Comparison of ENCODE assay signal across 14 cellular contexts in genomic region chr10:80412521-80412920, GRCh38. TPM values are rescaled to one million over a fixed set of nuclear protein-coding genes. Genes with fewer than 3 reads are reported as not detected.
A peak's percentile ranks its signal among the peaks of the same experiment; 100 is the strongest.
DNase-seq lines count a peak whose midpoint lies in the region; ATAC-seq and TF ChIP-seq lines count a peak whose summit lies in the region.
"Had no signal": no experiment of that assay in that cellular context is flagged by ENCODE, and none has a peak within 500 bp of the region (broad histone marks: within the 10 kb centered on the region; RNA-seq: fewer than 3 reads in every experiment).

No MANE protein-coding gene starts in this region.

- H3K4me2 ChIP-seq in neural progenitor cell = no peak overlapping the region
- H3K4me2 ChIP-seq: GM23338 had no signal

- H3K36me3 Mint-ChIP-seq in chondrocyte (ENCODE audit: low read depth) (no peaks in the 10 kb centered on the region), neural progenitor cell (peaks cover 25% of the 10 kb centered on the region)

- no peak overlapping the region for H2AFZ ChIP-seq in neural progenitor cell (replicated peaks)
- H2AFZ ChIP-seq: GM23338 had no signal

- POLR2A ChIA-PET in A673 (lab: Charles Lee; ENCODE audit: low non-redundant PET) = no interaction called here

- H3K79me2 ChIP-seq in neural progenitor cell (ENCODE audit: low read depth) = peaks cover 88% of the 10 kb centered on the region

- no peaks in the 10 kb centered on the region for H3K27me3 Mint-ChIP-seq in chondrocyte (ENCODE audit: low read depth)
- H3K27me3 Mint-ChIP-seq in neural progenitor cell (ENCODE audit: insufficient read depth, low read depth) = peaks cover 3% of the 10 kb centered on the region

- no peak for TF ChIP-seq CTCF in A673 (conservative IDR thresholded peaks at IDR 0.05; ENCODE audit: low read depth, low read length)
- TF ChIP-seq CTCF in chondrocyte (IDR thresholded peaks at IDR 0.05) = no peak
- no peak for TF ChIP-seq CTCF in neural progenitor cell (IDR thresholded peaks at IDR 0.05)

- intact Hi-C loops in A673 (cut with micrococcal nuclease; ENCODE audit: unreplicated experiment) = no loop called here

- H3K9me3 ChIP-seq in A673 (ENCODE audit: low read depth, low read length, poor library complexity, severe bottlenecking) (no peaks in the 10 kb centered on the region), neural progenitor cell (ENCODE audit: low read depth) (no peaks in the 10 kb centered on the region)
- H3K9me3 ChIP-seq: ascending aorta had no signal

- H3K36me3 ChIP-seq in A673 (ENCODE audit: insufficient read depth, low read length, poor library complexity, severe bottlenecking) (no peaks in the 10 kb centered on the region), neural progenitor cell (no peaks in the 10 kb centered on the region)
- H3K36me3 ChIP-seq: ascending aorta had no signal

- H3K4me3 ChIP-seq in A673 (ENCODE audit: low read depth, low read length, poor library complexity, severe bottlenecking) (no peak overlapping the region), neural progenitor cell (no peak overlapping the region)
- H3K4me3 ChIP-seq: ascending aorta, GM23338 had no signal

- DNase-seq in A673 (ENCODE audit: low spot score) (no peak), M059J (ENCODE audit: low read depth) (peak; percentile 51), chondrocyte (ENCODE audit: low spot score) (no peak), neural progenitor cell (ENCODE audit: low spot score) (no peak), ecto neural progenitor cell (ENCODE audit: low spot score) (no peak), NOMO-1 treated with dmso at 0.1 percent for 144 hours (lab: John Stamatoyannopoulos, UW; ENCODE audit: unreplicated experiment) (no peak), NCI-H1092 treated with DMSO at 0.1 percent for 48 hours (lab: John Stamatoyannopoulos, UW) (no peak)
- DNase-seq: AML-193, SW 1271 had no signal

- CTCF ChIA-PET in A673 (lab: Charles Lee) = no interaction called here

- H3F3A ChIP-seq in neural progenitor cell (ENCODE audit: low read depth) = peaks cover 13% of the 10 kb centered on the region

- ATAC-seq in HG03565 (IDR thresholded peaks at IDR 0.05; ENCODE audit: unreplicated experiment) = no peak
- ATAC-seq: GM23338 had no signal

- H3K27me3 ChIP-seq in A673 (replicated peaks; ENCODE audit: insufficient read depth, low read depth, low read length, poor library complexity) = no peaks in the 10 kb centered on the region
- peaks cover 3% of the 10 kb centered on the region for H3K27me3 ChIP-seq in neural progenitor cell
- H3K27me3 ChIP-seq: ascending aorta had no signal

- H3K4me1 ChIP-seq in A673 (ENCODE audit: insufficient read depth, low read length, poor library complexity, severe bottlenecking) (peaks cover 77% of the 10 kb centered on the region), neural progenitor cell (peaks cover 86% of the 10 kb centered on the region)

- H3K9ac ChIP-seq in neural progenitor cell = no peak overlapping the region

- H3K27ac ChIP-seq in A673 (ENCODE audit: low read depth, low read length, poor library complexity, severe bottlenecking) = peak overlapping the region; percentile 67
- no peak overlapping the region for H3K27ac ChIP-seq in neural progenitor cell

- H3K4me3 Mint-ChIP-seq in chondrocyte (ENCODE audit: unreplicated experiment) = peak overlapping the region; percentile 7
- no peak overlapping the region for H3K4me3 Mint-ChIP-seq in neural progenitor cell
- H3K4me3 Mint-ChIP-seq: GM23338 had no signal

- BruUV-seq in A673 (replicated peaks; lab: Mats Ljungman, UMichigan) = no TSS peak

- H3K4me1 Mint-ChIP-seq in chondrocyte (ENCODE audit: low read depth) (peaks cover 91% of the 10 kb centered on the region), neural progenitor cell (peaks cover 80% of the 10 kb centered on the region)

- H3K9me3 Mint-ChIP-seq in chondrocyte (ENCODE audit: low read depth) = no peaks in the 10 kb centered on the region
- H3K9me3 Mint-ChIP-seq in neural progenitor cell = no peaks in the 10 kb centered on the region
- H3K9me3 Mint-ChIP-seq: GM23338 had no signal

- H4K20me1 ChIP-seq in neural progenitor cell (ENCODE audit: low read depth) = peaks cover 86% of the 10 kb centered on the region

- peak overlapping the region; percentile 75 for H3K27ac Mint-ChIP-seq in chondrocyte (ENCODE audit: unreplicated experiment)
- H3K27ac Mint-ChIP-seq in neural progenitor cell = peak overlapping the region; percentile 32
- H3K27ac Mint-ChIP-seq: GM23338 had no signal

RNA-seq across cellular contexts. Expression of gene PRXL2A, which starts 4.2 kb away (rescaled TPM):
- 98.7 and 100 TPM in 2 replicates for total RNA-seq in A673 (2021)
- total RNA-seq in M059J (2014; rRNA removed; shearing (Covaris generic)) = 23.6 and 32.4 TPM in 2 replicates
- total RNA-seq in chondrocyte = 47.4 to 86.9 TPM (median 83.9 TPM) in 3 replicates
- 81.4 and 107 TPM in 2 replicates for total RNA-seq in neural progenitor cell (ENCODE audit: low replicate concordance)

RNA-seq across cellular contexts. Expression of gene TSPAN14, which starts 41.6 kb away (rescaled TPM):
- total RNA-seq in A673 (2021) (50.4 and 55.8 TPM in 2 replicates), chondrocyte (23.0 to 57.4 TPM (median 53.8 TPM) in 3 replicates), neural progenitor cell (ENCODE audit: low replicate concordance) (32.7 and 68.9 TPM in 2 replicates)
- total RNA-seq in M059J (2014; rRNA removed; shearing (Covaris generic)) = 32.0 and 44.4 TPM in 2 replicates

RNA-seq across cellular contexts. Expression of gene DYDC2, which starts 55.9 kb away (rescaled TPM):
- not detected in 2 replicates for total RNA-seq in A673 (2021)
- total RNA-seq in M059J (2014; rRNA removed; shearing (Covaris generic)) = not detected in 2 replicates
- total RNA-seq in chondrocyte = not detected in 3 replicates
- total RNA-seq in neural progenitor cell (ENCODE audit: low replicate concordance) = 5.8 and 6.9 TPM in 2 replicates
- total RNA-seq: ascending aorta, fibroblast of villous mesenchyme, osteoblast had no signal

RNA-seq across cellular contexts. Expression of gene DYDC1, which starts 56.0 kb away (rescaled TPM):
- total RNA-seq in A673 (2021) (not detected in 2 replicates), chondrocyte (not detected in 3 replicates), neural progenitor cell (ENCODE audit: low replicate concordance) (not detected in 2 replicates)
- not detected in 2 replicates for total RNA-seq in M059J (2014; rRNA removed; shearing (Covaris generic))
- total RNA-seq: ascending aorta, fibroblast of villous mesenchyme, GM23338, osteoblast had no signal
